ENCODE assay signal across 8 cellular contexts in genomic region chr9:111597852-111598729, GRCh38. TPM values are rescaled to one million over a fixed set of nuclear protein-coding genes. Genes with fewer than 3 reads are reported as not detected.
DNase-seq lines count a peak whose midpoint lies in the region; ATAC-seq, FAIRE-seq and TF ChIP-seq lines count a peak whose summit lies in the region.

No MANE protein-coding gene starts in this region.

- H3K9me3 Mint-ChIP-seq in GM23338 = no peaks in the 10 kb centered on the region; the same call in 2 of the 3 replicates

- peak overlapping the region; percentile 85 for H3K9ac ChIP-seq in keratinocyte (ENCODE audit: control insufficient read depth, extremely low read depth, insufficient read depth, low read length)

- peak overlapping the region; percentile 90 for H3K4me3 Mint-ChIP-seq in GM23338

- H3K27ac ChIP-seq in GM23338 (ENCODE audit: low read depth) (no peak overlapping the region), VCaP (peak overlapping the region; percentile 99), keratinocyte (ENCODE audit: control insufficient read depth, insufficient read depth, low read length) (peak overlapping the region; percentile 81)

- H3K4me1 Mint-ChIP-seq in GM23338 = peaks cover 5% of the 10 kb centered on the region

- H4K20me1 ChIP-seq in GM23338 (replicated peaks; ENCODE audit: insufficient read depth) (no peaks in the 10 kb centered on the region), keratinocyte (ENCODE audit: control insufficient read depth, extremely low read depth, insufficient read depth, low read length) (no peaks in the 10 kb centered on the region)

- no peaks in the 10 kb centered on the region for H3K9me3 ChIP-seq in keratinocyte (ENCODE audit: control insufficient read depth, low read depth, low read length)

- peaks cover 25% of the 10 kb centered on the region for H3K27me3 Mint-ChIP-seq in GM23338 (ENCODE audit: insufficient read depth, low read depth, poor library complexity)

- H3K4me1 ChIP-seq in GM23338 (ENCODE audit: insufficient read depth) (no peaks in the 10 kb centered on the region; the same call in 1 of the 2 replicates), keratinocyte (ENCODE audit: control insufficient read depth, extremely low read depth, insufficient read depth, low read length) (peaks cover 19% of the 10 kb centered on the region)

- FAIRE-seq in D721Med (lab: Jason Lieb, UNC) = no peak
- FAIRE-seq in keratinocyte (lab: Jason Lieb, UNC) = no peak

- H3K36me3 ChIP-seq in GM23338 (ENCODE audit: insufficient read depth) (peaks cover 4% of the 10 kb centered on the region; the same call in 1 of the 2 replicates), keratinocyte (ENCODE audit: control insufficient read depth in 2 of 2, extremely low read depth in 1 of 2, insufficient read depth in 2 of 2, low read length in 2 of 2) (peaks cover 12 to 21% of the 10 kb centered on the region in 2 experiments)

- H3F3A ChIP-seq in GM23338 (replicated peaks; ENCODE audit: low read depth) = no peaks in the 10 kb centered on the region

- dilution Hi-C loops in keratinocyte (cut with MboI; ENCODE audit: extremely low pct_ligation_motif_present, low sequenced_read_pairs) = no loop called here

- H3K36me3 Mint-ChIP-seq in GM23338 (ENCODE audit: low read depth) = peaks cover 36% of the 10 kb centered on the region; the same call in 2 of the 3 replicates

- H3K79me2 ChIP-seq in GM23338 (replicated peaks; ENCODE audit: insufficient read depth) = no peaks in the 10 kb centered on the region
- peaks cover 11% of the 10 kb centered on the region for H3K79me2 ChIP-seq in keratinocyte (ENCODE audit: control insufficient read depth, insufficient read depth, low read length)

- H3K27ac Mint-ChIP-seq in GM23338 = no peak overlapping the region

- TF ChIP-seq CTCF in D721Med (IDR thresholded peaks at IDR 0.05; ENCODE audit: insufficient read depth, missing control alignments) (peak; percentile 69), GM23338 (conservative IDR thresholded peaks at IDR 0.05; ENCODE audit: low read depth in 2 of 2) (peak; percentile 78 to 80), VCaP (conservative IDR thresholded peaks at IDR 0.05) (peak; percentile 100), cardiac fibroblast (IDR thresholded peaks at IDR 0.05; ENCODE audit: low read depth, low read length) (peak; percentile 68), keratinocyte (optimal IDR thresholded peaks at IDR 0.05 in 1 of 3, IDR thresholded peaks at IDR 0.05 in 1 of 3, conservative IDR thresholded peaks at IDR 0.05 in 1 of 3; ENCODE audit: extremely low read depth in 1 of 3, insufficient read depth in 2 of 3, low read length in 3 of 3) (peak; percentile 66 to 72 (median 70))

- DNase-seq in D721Med (ENCODE audit: insufficient read length, low spot score) (no peak), GM23338 (ENCODE audit: low spot score) (peak; percentile 91), NCI-H1417 (lab: John Stamatoyannopoulos, UW) (peak; percentile 17 to 85 (median 70)), cardiac fibroblast (ENCODE audit: low read depth in 2 of 2) (peak; percentile 72 to 79), keratinocyte (ENCODE audit: low read depth, low spot score) (no peak)
- DNase-seq in stimulated activated CD4-positive, alpha-beta T cell treated with anti-CD3 and anti-CD28 coated beads, Interleukin-15, amount 100 ng/mL, for 1 hour (ENCODE audit: low read depth in 1 of 2, low spot score in 1 of 2) = peak; percentile 26 to 39

- H2AFZ ChIP-seq in GM23338 = peak overlapping the region; percentile 64
- peak overlapping the region; percentile 79 for H2AFZ ChIP-seq in keratinocyte (ENCODE audit: control insufficient read depth, low read length)

- peak overlapping the region; percentile 76 for H3K4me2 ChIP-seq in GM23338
- peak overlapping the region; percentile 94 for H3K4me2 ChIP-seq in keratinocyte (ENCODE audit: control insufficient read depth, extremely low read depth, insufficient read depth, low read depth, low read length)

- H3K27me3 ChIP-seq in GM23338 (ENCODE audit: insufficient read depth) (peaks cover 24% of the 10 kb centered on the region), keratinocyte (ENCODE audit: control insufficient read depth, extremely low read depth, insufficient read depth, low read length) (no peaks in the 10 kb centered on the region)

- H3K9me2 ChIP-seq in GM23338 (ENCODE audit: insufficient read depth) = no peaks in the 10 kb centered on the region

- H3K9me1 ChIP-seq in keratinocyte (ENCODE audit: control insufficient read depth, extremely low read depth, insufficient read depth, low read length) = no peaks in the 10 kb centered on the region

- H3K4me3 ChIP-seq in GM23338 (peak overlapping the region; percentile 82), cardiac fibroblast (replicated peaks in 1 of 2; ENCODE audit: low read depth in 2 of 2, low read length in 2 of 2) (peak overlapping the region; percentile 54 to 72), keratinocyte (ENCODE audit: control insufficient read depth in 2 of 3, extremely low read depth in 1 of 3, insufficient read depth in 2 of 3, low read depth in 1 of 3, low read length in 3 of 3) (peak overlapping the region; percentile 63 to 96 (median 90))

- ATAC-seq in GM23338 = peak; percentile 43
- no peak for ATAC-seq in GM19452 (IDR thresholded peaks at IDR 0.05; ENCODE audit: unreplicated experiment)

TF ChIP-seq in GM23338, 12 proteins besides CTCF, POLR2A, EP300 and RAD21 (continues in another document):
- no peak for TF ChIP-seq EZH2phosphoT487 (IDR thresholded peaks at IDR 0.05; ENCODE audit: unreplicated experiment)

RNA-seq across cellular contexts. Expression of gene PTGR1, which starts 1.4 kb away (rescaled TPM):
- 21.9 and 24.7 TPM in 2 replicates for total RNA-seq in GM23338 (2014; rRNA removed; shearing (Covaris generic))
- polyA plus RNA-seq in GM23338 (2016; fragmentation: Nextera tagmentation; extraction: Ambion mirVana) = 15.3 and 19.1 TPM in 2 replicates
- 45.1 to 66.0 TPM (median 65.6 TPM) in 3 replicates for polyA plus RNA-seq in keratinocyte
- 39.4 TPM for polyA plus RNA-seq in keratinocyte (2011; ENCODE audit: low read depth)
- polyA plus RNA-seq in keratinocyte (2011; cell fraction: cytosol; rRNA removed) = 57.8 and 68.0 TPM in 2 replicates
- 40.7 and 57.4 TPM in 2 replicates for polyA plus RNA-seq in keratinocyte (2011; cell fraction: nucleus; rRNA removed)
- polyA plus RNA-seq in keratinocyte (2012; ENCODE audit: low replicate concordance) = 52.1 and 69.1 TPM in 2 replicates
- 5.6 to 33.0 TPM (median 18.8 TPM) in 3 replicates for polyA minus RNA-seq in keratinocyte
- 25.5 TPM for polyA minus RNA-seq in keratinocyte (2011; cell fraction: cytosol; rRNA and poly(A)+ RNA removed)
- 11.0 and 22.5 TPM in 2 replicates for polyA minus RNA-seq in keratinocyte (2011; cell fraction: nucleus; rRNA and poly(A)+ RNA removed)

RNA-seq across cellular contexts. Expression of gene DNAJC25, which starts 33.0 kb away (rescaled TPM):
- 8.9 and 9.6 TPM in 2 replicates for total RNA-seq in GM23338 (2014; rRNA removed; shearing (Covaris generic))
- polyA plus RNA-seq in GM23338 (2016; fragmentation: Nextera tagmentation; extraction: Ambion mirVana) (6.8 and 8.4 TPM in 2 replicates), keratinocyte (4.0 to 7.3 TPM (median 4.7 TPM) in 3 replicates)
- 16.9 TPM for polyA plus RNA-seq in keratinocyte (2011; ENCODE audit: low read depth)
- 3.3 and 5.1 TPM in 2 replicates for polyA plus RNA-seq in keratinocyte (2011; cell fraction: cytosol; rRNA removed)
- polyA plus RNA-seq in keratinocyte (2011; cell fraction: nucleus; rRNA removed) = 5.0 and 7.3 TPM in 2 replicates
- 4.5 and 6.4 TPM in 2 replicates for polyA plus RNA-seq in keratinocyte (2012; ENCODE audit: low replicate concordance)
- 0.75 to 1.8 TPM (median 1.7 TPM) in 3 replicates for polyA minus RNA-seq in keratinocyte
- polyA minus RNA-seq in keratinocyte (2011; cell fraction: cytosol; rRNA and poly(A)+ RNA removed) = 1.9 TPM
- polyA minus RNA-seq in keratinocyte (2011; cell fraction: nucleus; rRNA and poly(A)+ RNA removed) = 1.3 and 1.7 TPM in 2 replicates

Comparison
In these comparisons a context has a peak if more than half of its experiments do, and no peak if none do; other contexts are left out.
1. DNase-seq: peak in GM23338 (single experiment), NCI-H1417 (3 of 3), cardiac fibroblast (2 of 2) and stimulated activated CD4-positive, alpha-beta T cell treated with anti-CD3 and anti-CD28 coated beads, Interleukin-15, amount 100 ng/mL, for 1 hour (2 of 2); none in D721Med (single experiment) and keratinocyte (single experiment).
2. Peak in every context shown above with its lines, with median percentiles within 50 percentile points of each other: CTCF ChIP-seq and H3K4me3 ChIP-seq.